1 cellular context compared by ENCODE assay signal in genomic region chr12:53255993-53256392, GRCh38.
TF ChIP-seq lines count a peak whose summit lies in the region.

No MANE protein-coding gene starts in this region.

TF ChIP-seq in K562, 482 proteins besides CTCF, POLR2A, EP300 and RAD21:
- TF ChIP-seq E4F1 (CRISPR knock-in tag; IDR thresholded peaks at IDR 0.05; ENCODE audit: borderline replicate concordance) (no peak), SMARCA4 (IDR thresholded peaks at IDR 0.05) (no peak), CEBPB (tag; IDR thresholded peaks at IDR 0.05) (peak; percentile 40; the same call in 1 of the 2 replicates), SPI1 (IDR thresholded peaks at IDR 0.05; ENCODE audit: borderline replicate concordance, low read depth, low read length) (peak; percentile 99), FOSL1 (tag; conservative IDR thresholded peaks at IDR 0.05) (0 out of 2 replicates have a peak, but pooled peaks have one; percentile 21), YBX1 (IDR thresholded peaks at IDR 0.05) (no peak), ARHGAP35 (IDR thresholded peaks at IDR 0.05; ENCODE audit: partially characterized antibody) (no peak)
